In the genomic region with DNA sequence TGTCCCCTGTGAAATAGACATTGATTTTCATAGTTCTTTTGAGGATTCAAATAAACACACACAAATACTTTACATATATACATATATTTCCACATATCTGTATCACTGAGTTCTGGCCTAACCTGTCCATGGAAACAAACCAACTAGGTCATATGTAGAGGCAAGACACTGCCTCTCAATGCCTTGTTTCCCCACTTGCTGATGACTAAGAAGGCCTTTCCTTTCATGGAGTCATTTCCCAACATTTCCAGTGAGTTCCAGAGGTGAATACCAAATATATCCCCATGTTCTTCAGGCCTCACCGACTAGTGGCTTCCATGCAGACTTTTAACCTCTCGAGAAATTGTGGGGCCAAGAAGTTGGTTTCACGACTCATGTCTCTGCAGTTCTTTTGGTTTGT, we compare ENCODE assay signal across 1 cellular context.
TF ChIP-seq lines count a peak whose summit lies in the region.

No MANE protein-coding gene starts in this region.

TF ChIP-seq in GM23338, 12 proteins besides CTCF, POLR2A, EP300 and RAD21 (continued from another document):
- TF ChIP-seq REST (IDR thresholded peaks at IDR 0.05; ENCODE audit: unreplicated experiment), result no peak
- TF ChIP-seq EZH2phosphoT487 (IDR thresholded peaks at IDR 0.05; ENCODE audit: unreplicated experiment), result no peak
- TF ChIP-seq, protein P1, sequence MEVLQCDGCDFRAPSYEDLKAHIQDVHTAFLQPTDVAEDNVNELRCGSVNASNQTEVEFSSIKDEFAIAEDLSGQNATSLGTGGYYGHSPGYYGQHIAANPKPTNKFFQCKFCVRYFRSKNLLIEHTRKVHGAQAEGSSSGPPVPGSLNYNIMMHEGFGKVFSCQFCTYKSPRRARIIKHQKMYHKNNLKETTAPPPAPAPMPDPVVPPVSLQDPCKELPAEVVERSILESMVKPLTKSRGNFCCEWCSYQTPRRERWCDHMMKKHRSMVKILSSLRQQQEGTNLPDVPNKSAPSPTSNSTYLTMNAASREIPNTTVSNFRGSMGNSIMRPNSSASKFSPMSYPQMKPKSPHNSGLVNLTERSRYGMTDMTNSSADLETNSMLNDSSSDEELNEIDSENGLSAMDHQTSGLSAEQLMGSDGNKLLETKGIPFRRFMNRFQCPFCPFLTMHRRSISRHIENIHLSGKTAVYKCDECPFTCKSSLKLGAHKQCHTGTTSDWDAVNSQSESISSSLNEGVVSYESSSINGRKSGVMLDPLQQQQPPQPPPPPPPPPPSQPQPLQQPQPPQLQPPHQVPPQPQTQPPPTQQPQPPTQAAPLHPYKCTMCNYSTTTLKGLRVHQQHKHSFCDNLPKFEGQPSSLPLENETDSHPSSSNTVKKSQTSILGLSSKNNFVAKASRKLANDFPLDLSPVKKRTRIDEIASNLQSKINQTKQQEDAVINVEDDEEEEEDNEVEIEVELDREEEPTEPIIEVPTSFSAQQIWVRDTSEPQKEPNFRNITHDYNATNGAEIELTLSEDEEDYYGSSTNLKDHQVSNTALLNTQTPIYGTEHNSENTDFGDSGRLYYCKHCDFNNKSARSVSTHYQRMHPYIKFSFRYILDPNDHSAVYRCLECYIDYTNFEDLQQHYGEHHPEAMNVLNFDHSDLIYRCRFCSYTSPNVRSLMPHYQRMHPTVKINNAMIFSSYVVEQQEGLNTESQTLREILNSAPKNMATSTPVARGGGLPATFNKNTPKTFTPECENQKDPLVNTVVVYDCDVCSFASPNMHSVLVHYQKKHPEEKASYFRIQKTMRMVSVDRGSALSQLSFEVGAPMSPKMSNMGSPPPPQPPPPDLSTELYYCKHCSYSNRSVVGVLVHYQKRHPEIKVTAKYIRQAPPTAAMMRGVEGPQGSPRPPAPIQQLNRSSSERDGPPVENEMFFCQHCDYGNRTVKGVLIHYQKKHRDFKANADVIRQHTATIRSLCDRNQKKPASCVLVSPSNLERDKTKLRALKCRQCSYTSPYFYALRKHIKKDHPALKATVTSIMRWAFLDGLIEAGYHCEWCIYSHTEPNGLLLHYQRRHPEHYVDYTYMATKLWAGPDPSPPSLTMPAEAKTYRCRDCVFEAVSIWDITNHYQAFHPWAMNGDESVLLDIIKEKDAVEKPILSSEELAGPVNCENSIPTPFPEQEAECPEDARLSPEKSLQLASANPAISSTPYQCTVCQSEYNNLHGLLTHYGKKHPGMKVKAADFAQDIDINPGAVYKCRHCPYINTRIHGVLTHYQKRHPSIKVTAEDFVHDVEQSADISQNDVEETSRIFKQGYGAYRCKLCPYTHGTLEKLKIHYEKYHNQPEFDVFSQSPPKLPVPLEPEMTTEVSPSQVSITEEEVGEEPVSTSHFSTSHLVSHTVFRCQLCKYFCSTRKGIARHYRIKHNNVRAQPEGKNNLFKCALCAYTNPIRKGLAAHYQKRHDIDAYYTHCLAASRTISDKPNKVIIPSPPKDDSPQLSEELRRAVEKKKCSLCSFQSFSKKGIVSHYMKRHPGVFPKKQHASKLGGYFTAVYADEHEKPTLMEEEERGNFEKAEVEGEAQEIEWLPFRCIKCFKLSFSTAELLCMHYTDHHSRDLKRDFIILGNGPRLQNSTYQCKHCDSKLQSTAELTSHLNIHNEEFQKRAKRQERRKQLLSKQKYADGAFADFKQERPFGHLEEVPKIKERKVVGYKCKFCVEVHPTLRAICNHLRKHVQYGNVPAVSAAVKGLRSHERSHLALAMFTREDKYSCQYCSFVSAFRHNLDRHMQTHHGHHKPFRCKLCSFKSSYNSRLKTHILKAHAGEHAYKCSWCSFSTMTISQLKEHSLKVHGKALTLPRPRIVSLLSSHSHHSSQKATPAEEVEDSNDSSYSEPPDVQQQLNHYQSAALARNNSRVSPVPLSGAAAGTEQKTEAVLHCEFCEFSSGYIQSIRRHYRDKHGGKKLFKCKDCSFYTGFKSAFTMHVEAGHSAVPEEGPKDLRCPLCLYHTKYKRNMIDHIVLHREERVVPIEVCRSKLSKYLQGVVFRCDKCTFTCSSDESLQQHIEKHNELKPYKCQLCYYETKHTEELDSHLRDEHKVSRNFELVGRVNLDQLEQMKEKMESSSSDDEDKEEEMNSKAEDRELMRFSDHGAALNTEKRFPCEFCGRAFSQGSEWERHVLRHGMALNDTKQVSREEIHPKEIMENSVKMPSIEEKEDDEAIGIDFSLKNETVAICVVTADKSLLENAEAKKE (CRISPR knock-in tag; IDR thresholded peaks at IDR 0.05), result no peak
- TF ChIP-seq JUNB (IDR thresholded peaks at IDR 0.05; ENCODE audit: unreplicated experiment), result no peak
